8 cellular contexts compared by ENCODE assay signal in genomic region chr13:50493683-50494082, GRCh38.
"Had no signal": no experiment of that assay in that cellular context is flagged by ENCODE, and none has a peak within 500 bp of the region (broad histone marks: within the 10 kb centered on the region; RNA-seq: fewer than 3 reads in every experiment).

No MANE protein-coding gene starts in this region.

- H3K27me3 Mint-ChIP-seq: IgD-negative memory B cell had no signal

- H3K36me3 Mint-ChIP-seq: IgD-negative memory B cell had no signal

- H3K4me3 Mint-ChIP-seq: HFFc6, IgD-negative memory B cell had no signal

- H3K27ac Mint-ChIP-seq: HFFc6, IgD-negative memory B cell had no signal

- H3K4me1 Mint-ChIP-seq: IgD-negative memory B cell had no signal

- H3K9me3 ChIP-seq: HAP-1 had no signal

- H3K4me3 ChIP-seq: GM23248, HAP-1 had no signal

- FAIRE-seq: HepG2 had no signal

- H3K27ac ChIP-seq: GM23248 had no signal

- DNase-seq: GM23248, GOT3, H7, HFFc6 had no signal

- ATAC-seq: HCT116, HepG2 had no signal

- H3K9ac ChIP-seq: GM23248 had no signal

- H3K36me3 ChIP-seq: HAP-1 had no signal

- H3K4me1 ChIP-seq: HAP-1 had no signal

- H3K9me3 Mint-ChIP-seq: HFFc6 had no signal

- H2AFZ ChIP-seq: GM23248 had no signal
